In the genomic region with DNA sequence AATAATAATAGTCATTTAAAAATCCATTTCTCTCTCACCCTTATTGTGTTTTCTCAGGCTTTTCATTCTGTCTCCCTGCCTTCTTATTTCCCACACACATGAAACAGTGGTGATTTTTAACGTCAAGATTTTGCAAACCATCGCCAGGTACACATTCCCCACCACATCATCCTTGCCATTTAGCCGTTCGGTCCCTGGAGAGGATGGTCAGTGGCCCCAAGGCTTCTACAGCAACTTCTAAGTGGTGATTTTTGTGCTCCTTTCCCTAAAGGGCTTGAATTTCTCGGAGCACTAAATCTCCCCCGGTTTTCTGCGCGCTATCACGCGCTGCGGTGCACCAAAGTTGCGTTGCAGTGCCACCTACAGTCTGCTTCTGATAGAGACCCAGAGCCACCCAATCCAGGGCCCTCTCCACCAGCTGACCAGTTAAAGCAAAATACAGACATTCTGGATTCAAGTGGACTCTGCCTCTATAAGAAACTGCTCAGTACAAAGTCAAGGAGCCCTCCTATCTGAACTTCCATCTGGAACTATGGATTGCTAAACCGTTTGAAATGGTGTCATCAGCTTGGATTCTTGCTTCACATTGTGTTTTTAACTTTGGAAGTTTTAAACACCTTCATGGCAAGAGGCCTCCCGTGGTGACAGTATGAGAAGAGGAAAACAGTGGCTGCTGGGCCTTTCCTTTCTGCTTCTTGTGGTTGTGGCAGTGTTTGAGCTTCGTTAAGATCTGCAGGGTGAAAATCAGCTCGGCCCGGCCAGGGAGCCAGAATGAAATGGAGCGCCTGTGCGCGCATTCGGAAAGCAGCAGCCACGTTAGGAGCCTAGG, we compare ENCODE assay signal across 1 cellular context.
TF ChIP-seq lines count a peak whose summit lies in the region.

No MANE protein-coding gene starts in this region.

TF ChIP-seq in HepG2, 621 proteins besides CTCF, POLR2A, EP300 and RAD21 (continued from another document and continues in another):
- TF ChIP-seq, protein P1, sequence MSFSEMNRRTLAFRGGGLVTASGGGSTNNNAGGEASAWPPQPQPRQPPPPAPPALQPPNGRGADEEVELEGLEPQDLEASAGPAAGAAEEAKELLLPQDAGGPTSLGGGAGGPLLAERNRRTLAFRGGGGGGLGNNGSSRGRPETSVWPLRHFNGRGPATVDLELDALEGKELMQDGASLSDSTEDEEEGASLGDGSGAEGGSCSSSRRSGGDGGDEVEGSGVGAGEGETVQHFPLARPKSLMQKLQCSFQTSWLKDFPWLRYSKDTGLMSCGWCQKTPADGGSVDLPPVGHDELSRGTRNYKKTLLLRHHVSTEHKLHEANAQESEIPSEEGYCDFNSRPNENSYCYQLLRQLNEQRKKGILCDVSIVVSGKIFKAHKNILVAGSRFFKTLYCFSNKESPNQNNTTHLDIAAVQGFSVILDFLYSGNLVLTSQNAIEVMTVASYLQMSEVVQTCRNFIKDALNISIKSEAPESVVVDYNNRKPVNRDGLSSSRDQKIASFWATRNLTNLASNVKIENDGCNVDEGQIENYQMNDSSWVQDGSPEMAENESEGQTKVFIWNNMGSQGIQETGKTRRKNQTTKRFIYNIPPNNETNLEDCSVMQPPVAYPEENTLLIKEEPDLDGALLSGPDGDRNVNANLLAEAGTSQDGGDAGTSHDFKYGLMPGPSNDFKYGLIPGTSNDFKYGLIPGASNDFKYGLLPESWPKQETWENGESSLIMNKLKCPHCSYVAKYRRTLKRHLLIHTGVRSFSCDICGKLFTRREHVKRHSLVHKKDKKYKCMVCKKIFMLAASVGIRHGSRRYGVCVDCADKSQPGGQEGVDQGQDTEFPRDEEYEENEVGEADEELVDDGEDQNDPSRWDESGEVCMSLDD (CRISPR knock-in tag; IDR thresholded peaks at IDR 0.05; ENCODE audit: borderline replicate concordance): no peak
- TF ChIP-seq ZNF674 (CRISPR knock-in tag; IDR thresholded peaks at IDR 0.05; ENCODE audit: low read depth) (no peak), CAMTA2 (CRISPR knock-in tag; IDR thresholded peaks at IDR 0.05; ENCODE audit: borderline replicate concordance) (no peak), KDM4B (CRISPR knock-in tag; IDR thresholded peaks at IDR 0.05) (peak; percentile 43; the same call in 1 of the 2 replicates), IKZF1 (IDR thresholded peaks at IDR 0.05) (no peak), KLF12 (CRISPR knock-in tag; IDR thresholded peaks at IDR 0.05; ENCODE audit: borderline replicate concordance) (peak; percentile 18; the same call in 1 of the 2 replicates), ZNF737 (CRISPR knock-in tag; IDR thresholded peaks at IDR 0.05; ENCODE audit: borderline replicate concordance) (peak; percentile 17; the same call in 1 of the 2 replicates), ZNF776 (CRISPR knock-in tag; IDR thresholded peaks at IDR 0.05) (no peak), ZFP36L2 (CRISPR knock-in tag; IDR thresholded peaks at IDR 0.05) (no peak), BCL6 (CRISPR knock-in tag; IDR thresholded peaks at IDR 0.05) (no peak), ATF1 (CRISPR knock-in tag; IDR thresholded peaks at IDR 0.05) (no peak), ZSCAN22 (CRISPR knock-in tag; IDR thresholded peaks at IDR 0.05) (no peak), CBX1 (IDR thresholded peaks at IDR 0.05; ENCODE audit: low read depth) (no peak), MTA1 (CRISPR knock-in tag; IDR thresholded peaks at IDR 0.05; ENCODE audit: borderline replicate concordance) (no peak), GTF3A (CRISPR knock-in tag; conservative IDR thresholded peaks at IDR 0.05) (no peak), MED8 (CRISPR knock-in tag; IDR thresholded peaks at IDR 0.05; ENCODE audit: insufficient replicate concordance) (no peak), ZNF329 (CRISPR knock-in tag; IDR thresholded peaks at IDR 0.05; ENCODE audit: low read depth) (no peak), ZKSCAN1 (IDR thresholded peaks at IDR 0.05; ENCODE audit: low read length) (no peak; the same call in 1 of the 2 replicates), SKI (IDR thresholded peaks at IDR 0.05; ENCODE audit: partially characterized antibody) (no peak), RARA (CRISPR knock-in tag; IDR thresholded peaks at IDR 0.05) (0 out of 2 replicates have a peak, but pooled peaks have one; percentile 8), RFX5 (IDR thresholded peaks at IDR 0.05; ENCODE audit: low read depth, low read length) (no peak), ZNF34 (CRISPR knock-in tag; IDR thresholded peaks at IDR 0.05; ENCODE audit: borderline replicate concordance) (no peak), ZNF530 (CRISPR knock-in tag; IDR thresholded peaks at IDR 0.05; ENCODE audit: low read depth) (no peak), POLR2AphosphoS2 (IDR thresholded peaks at IDR 0.05; ENCODE audit: low read depth, low read length) (no peak)
- TF ChIP-seq, protein P2, sequence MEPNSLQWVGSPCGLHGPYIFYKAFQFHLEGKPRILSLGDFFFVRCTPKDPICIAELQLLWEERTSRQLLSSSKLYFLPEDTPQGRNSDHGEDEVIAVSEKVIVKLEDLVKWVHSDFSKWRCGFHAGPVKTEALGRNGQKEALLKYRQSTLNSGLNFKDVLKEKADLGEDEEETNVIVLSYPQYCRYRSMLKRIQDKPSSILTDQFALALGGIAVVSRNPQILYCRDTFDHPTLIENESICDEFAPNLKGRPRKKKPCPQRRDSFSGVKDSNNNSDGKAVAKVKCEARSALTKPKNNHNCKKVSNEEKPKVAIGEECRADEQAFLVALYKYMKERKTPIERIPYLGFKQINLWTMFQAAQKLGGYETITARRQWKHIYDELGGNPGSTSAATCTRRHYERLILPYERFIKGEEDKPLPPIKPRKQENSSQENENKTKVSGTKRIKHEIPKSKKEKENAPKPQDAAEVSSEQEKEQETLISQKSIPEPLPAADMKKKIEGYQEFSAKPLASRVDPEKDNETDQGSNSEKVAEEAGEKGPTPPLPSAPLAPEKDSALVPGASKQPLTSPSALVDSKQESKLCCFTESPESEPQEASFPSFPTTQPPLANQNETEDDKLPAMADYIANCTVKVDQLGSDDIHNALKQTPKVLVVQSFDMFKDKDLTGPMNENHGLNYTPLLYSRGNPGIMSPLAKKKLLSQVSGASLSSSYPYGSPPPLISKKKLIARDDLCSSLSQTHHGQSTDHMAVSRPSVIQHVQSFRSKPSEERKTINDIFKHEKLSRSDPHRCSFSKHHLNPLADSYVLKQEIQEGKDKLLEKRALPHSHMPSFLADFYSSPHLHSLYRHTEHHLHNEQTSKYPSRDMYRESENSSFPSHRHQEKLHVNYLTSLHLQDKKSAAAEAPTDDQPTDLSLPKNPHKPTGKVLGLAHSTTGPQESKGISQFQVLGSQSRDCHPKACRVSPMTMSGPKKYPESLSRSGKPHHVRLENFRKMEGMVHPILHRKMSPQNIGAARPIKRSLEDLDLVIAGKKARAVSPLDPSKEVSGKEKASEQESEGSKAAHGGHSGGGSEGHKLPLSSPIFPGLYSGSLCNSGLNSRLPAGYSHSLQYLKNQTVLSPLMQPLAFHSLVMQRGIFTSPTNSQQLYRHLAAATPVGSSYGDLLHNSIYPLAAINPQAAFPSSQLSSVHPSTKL (CRISPR knock-in tag; IDR thresholded peaks at IDR 0.05): peak; percentile 69
- TF ChIP-seq, protein P3, sequence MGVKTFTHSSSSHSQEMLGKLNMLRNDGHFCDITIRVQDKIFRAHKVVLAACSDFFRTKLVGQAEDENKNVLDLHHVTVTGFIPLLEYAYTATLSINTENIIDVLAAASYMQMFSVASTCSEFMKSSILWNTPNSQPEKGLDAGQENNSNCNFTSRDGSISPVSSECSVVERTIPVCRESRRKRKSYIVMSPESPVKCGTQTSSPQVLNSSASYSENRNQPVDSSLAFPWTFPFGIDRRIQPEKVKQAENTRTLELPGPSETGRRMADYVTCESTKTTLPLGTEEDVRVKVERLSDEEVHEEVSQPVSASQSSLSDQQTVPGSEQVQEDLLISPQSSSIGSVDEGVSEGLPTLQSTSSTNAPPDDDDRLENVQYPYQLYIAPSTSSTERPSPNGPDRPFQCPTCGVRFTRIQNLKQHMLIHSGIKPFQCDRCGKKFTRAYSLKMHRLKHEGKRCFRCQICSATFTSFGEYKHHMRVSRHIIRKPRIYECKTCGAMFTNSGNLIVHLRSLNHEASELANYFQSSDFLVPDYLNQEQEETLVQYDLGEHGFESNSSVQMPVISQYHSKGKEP (CRISPR knock-in tag; IDR thresholded peaks at IDR 0.05): no peak
- TF ChIP-seq, protein P4, sequence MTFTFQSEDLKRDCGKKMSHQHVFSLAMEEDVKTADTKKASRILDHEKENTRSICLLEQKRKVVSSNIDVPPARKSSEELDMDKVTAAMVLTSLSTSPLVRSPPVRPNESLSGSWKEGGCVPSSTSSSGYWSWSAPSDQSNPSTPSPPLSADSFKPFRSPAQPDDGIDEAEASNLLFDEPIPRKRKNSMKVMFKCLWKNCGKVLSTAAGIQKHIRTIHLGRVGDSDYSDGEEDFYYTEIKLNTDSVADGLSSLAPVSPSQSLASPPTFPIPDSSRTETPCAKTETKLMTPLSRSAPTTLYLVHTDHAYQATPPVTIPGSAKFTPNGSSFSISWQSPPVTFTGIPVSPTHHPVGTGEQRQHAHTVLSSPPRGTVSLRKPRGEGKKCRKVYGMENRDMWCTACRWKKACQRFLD (CRISPR knock-in tag; IDR thresholded peaks at IDR 0.05; ENCODE audit: borderline replicate concordance): no peak
- TF ChIP-seq, protein P5, sequence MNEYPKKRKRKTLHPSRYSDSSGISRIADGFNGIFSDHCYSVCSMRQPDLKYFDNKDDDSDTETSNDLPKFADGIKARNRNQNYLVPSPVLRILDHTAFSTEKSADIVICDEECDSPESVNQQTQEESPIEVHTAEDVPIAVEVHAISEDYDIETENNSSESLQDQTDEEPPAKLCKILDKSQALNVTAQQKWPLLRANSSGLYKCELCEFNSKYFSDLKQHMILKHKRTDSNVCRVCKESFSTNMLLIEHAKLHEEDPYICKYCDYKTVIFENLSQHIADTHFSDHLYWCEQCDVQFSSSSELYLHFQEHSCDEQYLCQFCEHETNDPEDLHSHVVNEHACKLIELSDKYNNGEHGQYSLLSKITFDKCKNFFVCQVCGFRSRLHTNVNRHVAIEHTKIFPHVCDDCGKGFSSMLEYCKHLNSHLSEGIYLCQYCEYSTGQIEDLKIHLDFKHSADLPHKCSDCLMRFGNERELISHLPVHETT (CRISPR knock-in tag; conservative IDR thresholded peaks at IDR 0.05): no peak
- TF ChIP-seq, protein P6, sequence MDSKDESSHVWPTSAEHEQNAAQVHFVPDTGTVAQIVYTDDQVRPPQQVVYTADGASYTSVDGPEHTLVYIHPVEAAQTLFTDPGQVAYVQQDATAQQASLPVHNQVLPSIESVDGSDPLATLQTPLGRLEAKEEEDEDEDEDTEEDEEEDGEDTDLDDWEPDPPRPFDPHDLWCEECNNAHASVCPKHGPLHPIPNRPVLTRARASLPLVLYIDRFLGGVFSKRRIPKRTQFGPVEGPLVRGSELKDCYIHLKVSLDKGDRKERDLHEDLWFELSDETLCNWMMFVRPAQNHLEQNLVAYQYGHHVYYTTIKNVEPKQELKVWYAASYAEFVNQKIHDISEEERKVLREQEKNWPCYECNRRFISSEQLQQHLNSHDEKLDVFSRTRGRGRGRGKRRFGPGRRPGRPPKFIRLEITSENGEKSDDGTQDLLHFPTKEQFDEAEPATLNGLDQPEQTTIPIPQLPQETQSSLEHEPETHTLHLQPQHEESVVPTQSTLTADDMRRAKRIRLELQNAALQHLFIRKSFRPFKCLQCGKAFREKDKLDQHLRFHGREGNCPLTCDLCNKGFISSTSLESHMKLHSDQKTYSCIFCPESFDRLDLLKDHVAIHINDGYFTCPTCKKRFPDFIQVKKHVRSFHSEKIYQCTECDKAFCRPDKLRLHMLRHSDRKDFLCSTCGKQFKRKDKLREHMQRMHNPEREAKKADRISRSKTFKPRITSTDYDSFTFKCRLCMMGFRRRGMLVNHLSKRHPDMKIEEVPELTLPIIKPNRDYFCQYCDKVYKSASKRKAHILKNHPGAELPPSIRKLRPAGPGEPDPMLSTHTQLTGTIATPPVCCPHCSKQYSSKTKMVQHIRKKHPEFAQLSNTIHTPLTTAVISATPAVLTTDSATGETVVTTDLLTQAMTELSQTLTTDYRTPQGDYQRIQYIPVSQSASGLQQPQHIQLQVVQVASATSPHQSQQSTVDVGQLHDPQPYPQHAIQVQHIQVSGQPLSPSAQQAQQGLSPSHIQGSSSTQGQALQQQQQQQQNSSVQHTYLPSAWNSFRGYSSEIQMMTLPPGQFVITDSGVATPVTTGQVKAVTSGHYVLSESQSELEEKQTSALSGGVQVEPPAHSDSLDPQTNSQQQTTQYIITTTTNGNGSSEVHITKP (CRISPR knock-in tag; IDR thresholded peaks at IDR 0.05; ENCODE audit: low read depth): no peak
- TF ChIP-seq, protein P7, sequence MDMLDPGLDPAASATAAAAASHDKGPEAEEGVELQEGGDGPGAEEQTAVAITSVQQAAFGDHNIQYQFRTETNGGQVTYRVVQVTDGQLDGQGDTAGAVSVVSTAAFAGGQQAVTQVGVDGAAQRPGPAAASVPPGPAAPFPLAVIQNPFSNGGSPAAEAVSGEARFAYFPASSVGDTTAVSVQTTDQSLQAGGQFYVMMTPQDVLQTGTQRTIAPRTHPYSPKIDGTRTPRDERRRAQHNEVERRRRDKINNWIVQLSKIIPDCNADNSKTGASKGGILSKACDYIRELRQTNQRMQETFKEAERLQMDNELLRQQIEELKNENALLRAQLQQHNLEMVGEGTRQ (IDR thresholded peaks at IDR 0.05; ENCODE audit: low read depth, low read length): no peak
- TF ChIP-seq, protein P7 (CRISPR knock-in tag; IDR thresholded peaks at IDR 0.05; ENCODE audit: borderline replicate concordance): no peak
- TF ChIP-seq, protein P8, sequence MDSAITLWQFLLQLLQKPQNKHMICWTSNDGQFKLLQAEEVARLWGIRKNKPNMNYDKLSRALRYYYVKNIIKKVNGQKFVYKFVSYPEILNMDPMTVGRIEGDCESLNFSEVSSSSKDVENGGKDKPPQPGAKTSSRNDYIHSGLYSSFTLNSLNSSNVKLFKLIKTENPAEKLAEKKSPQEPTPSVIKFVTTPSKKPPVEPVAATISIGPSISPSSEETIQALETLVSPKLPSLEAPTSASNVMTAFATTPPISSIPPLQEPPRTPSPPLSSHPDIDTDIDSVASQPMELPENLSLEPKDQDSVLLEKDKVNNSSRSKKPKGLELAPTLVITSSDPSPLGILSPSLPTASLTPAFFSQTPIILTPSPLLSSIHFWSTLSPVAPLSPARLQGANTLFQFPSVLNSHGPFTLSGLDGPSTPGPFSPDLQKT (CRISPR knock-in tag; IDR thresholded peaks at IDR 0.05; ENCODE audit: borderline replicate concordance): no peak
- TF ChIP-seq, protein P9, sequence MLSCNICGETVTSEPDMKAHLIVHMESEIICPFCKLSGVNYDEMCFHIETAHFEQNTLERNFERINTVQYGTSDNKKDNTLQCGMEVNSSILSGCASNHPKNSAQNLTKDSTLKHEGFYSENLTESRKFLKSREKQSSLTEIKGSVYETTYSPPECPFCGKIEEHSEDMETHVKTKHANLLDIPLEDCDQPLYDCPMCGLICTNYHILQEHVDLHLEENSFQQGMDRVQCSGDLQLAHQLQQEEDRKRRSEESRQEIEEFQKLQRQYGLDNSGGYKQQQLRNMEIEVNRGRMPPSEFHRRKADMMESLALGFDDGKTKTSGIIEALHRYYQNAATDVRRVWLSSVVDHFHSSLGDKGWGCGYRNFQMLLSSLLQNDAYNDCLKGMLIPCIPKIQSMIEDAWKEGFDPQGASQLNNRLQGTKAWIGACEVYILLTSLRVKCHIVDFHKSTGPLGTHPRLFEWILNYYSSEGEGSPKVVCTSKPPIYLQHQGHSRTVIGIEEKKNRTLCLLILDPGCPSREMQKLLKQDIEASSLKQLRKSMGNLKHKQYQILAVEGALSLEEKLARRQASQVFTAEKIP (CRISPR knock-in tag; IDR thresholded peaks at IDR 0.05; ENCODE audit: borderline replicate concordance): no peak
